ENCODE assay signal across 11 cellular contexts in genomic region chr16:10145636-10146035, GRCh38. TPM values are rescaled to one million over a fixed set of nuclear protein-coding genes. Genes with fewer than 3 reads are reported as not detected.
"Had no signal": no experiment of that assay in that cellular context is flagged by ENCODE, and none has a peak within 500 bp of the region (broad histone marks: within the 10 kb centered on the region; RNA-seq: fewer than 3 reads in every experiment).

No MANE protein-coding gene starts in this region.

- H3K4me2 ChIP-seq: GM23338 had no signal

- H3K36me3 ChIP-seq: HAP-1 had no signal

- H3K27ac ChIP-seq: GM23248 had no signal

- H3K9ac ChIP-seq: GM23248 had no signal

- H3K4me1 ChIP-seq: HAP-1 had no signal

- ATAC-seq: GM23338, HCT116 had no signal

- H3K4me3 ChIP-seq: GM23248, GM23338, HAP-1 had no signal

- H2AFZ ChIP-seq: GM23248, GM23338 had no signal

- FAIRE-seq: H1, H54 had no signal

- H3K9me3 ChIP-seq: HAP-1 had no signal

- DNase-seq: GM23248, GOT3, H7, H9, HCEC 1CT, HFFc6 had no signal

RNA-seq across cellular contexts. Expression of gene GRIN2A, which starts 36.6 kb away (rescaled TPM):
- total RNA-seq: GM23248 had no signal
- polyA plus RNA-seq: GM23248 had no signal
